ENCODE assay signal across 19 cellular contexts in the genomic region with DNA sequence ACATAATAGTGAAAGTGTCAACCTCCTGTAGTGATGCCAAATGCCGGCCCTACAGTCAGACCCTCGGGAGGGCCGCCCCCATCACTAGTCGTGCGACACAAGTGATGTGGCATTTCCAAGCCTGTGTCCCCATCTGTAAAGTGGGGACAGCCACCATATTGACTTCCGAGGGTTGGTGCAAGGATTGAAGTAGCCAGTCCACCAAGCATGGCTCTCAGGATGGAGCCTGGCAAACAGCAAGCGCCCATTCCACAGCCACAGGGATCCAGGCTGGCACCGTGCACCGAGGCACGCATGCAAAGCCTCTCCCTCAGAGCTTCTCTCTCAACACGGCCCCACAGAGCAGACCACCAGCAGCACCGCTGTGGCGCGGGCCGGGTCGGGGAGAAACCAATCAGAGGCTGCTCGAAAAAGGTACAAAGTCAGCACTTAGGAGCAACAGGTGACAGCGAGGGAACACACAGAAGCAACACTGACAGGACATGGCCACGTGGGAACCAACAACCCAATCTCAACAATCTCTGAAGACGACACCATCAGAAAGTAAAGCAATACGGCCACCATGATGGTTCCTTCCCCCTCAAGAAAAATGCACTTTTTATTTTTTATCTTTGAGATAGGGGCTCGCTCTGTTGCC.
"Had no signal": no experiment of that assay in that cellular context is flagged by ENCODE, and none has a peak within 500 bp of the region (broad histone marks: within the 10 kb centered on the region; RNA-seq: fewer than 3 reads in every experiment).

No MANE protein-coding gene starts in this region.

- H3K27me3 Mint-ChIP-seq: activated CD4-positive, alpha-beta memory T cell treated with anti-CD3 and anti-CD28 coated beads for 36 hours; activated naive CD8-positive, alpha-beta T cell treated with anti-CD3 and anti-CD28 coated beads for 36 hours had no signal

- H3K9me3 Mint-ChIP-seq: activated CD4-positive, alpha-beta memory T cell treated with anti-CD3 and anti-CD28 coated beads for 36 hours; activated naive CD8-positive, alpha-beta T cell treated with anti-CD3 and anti-CD28 coated beads for 36 hours; endodermal cell; mesothelial cell of epicardium; nephron had no signal

- DNase-seq: activated CD4-positive, alpha-beta memory T cell treated with anti-CD3 and anti-CD28 coated beads for 36 hours; activated CD4-positive, alpha-beta T cell treated with anti-CD3 and anti-CD28 coated beads for 48 hours; activated naive CD4-positive, alpha-beta T cell treated with Interleukin-2 at 50 U/mL for 16 hours; activated naive CD8-positive, alpha-beta T cell treated with anti-CD3 and anti-CD28 coated beads for 36 hours; activated T-cell treated with anti-CD3 and anti-CD28 coated beads, Interleukin-2, amount 50 U/mL, for 48 hours; cortex of kidney; endodermal cell; esophagus squamous epithelium; left lung; occipital lobe; spleen; stimulated activated CD4-positive, alpha-beta T cell treated with anti-CD3 and anti-CD28 coated beads, Interleukin-4, amount 100 ng/mL, for 1 hour; stimulated activated naive CD4-positive, alpha-beta T cell; testis; upper lobe of right lung had no signal

- H3K36me3 ChIP-seq: breast epithelium, upper lobe of right lung had no signal

- H3K27me3 ChIP-seq: breast epithelium, esophagus squamous epithelium, gastroesophageal sphincter, left lung, spleen, testis, upper lobe of right lung had no signal

- H3K27ac ChIP-seq: testis had no signal

- H3K9me3 ChIP-seq: breast epithelium, esophagus squamous epithelium, gastroesophageal sphincter, left lung, spleen, testis, upper lobe of right lung had no signal

- H3K4me3 Mint-ChIP-seq: activated CD4-positive, alpha-beta memory T cell treated with anti-CD3 and anti-CD28 coated beads for 36 hours; activated naive CD8-positive, alpha-beta T cell treated with anti-CD3 and anti-CD28 coated beads for 36 hours; endodermal cell; mesothelial cell of epicardium; nephron had no signal

- H3K4me3 ChIP-seq: esophagus squamous epithelium, gastroesophageal sphincter, left lung, spleen, testis, upper lobe of right lung had no signal

- ATAC-seq: gastroesophageal sphincter had no signal

- H3K27ac Mint-ChIP-seq: activated CD4-positive, alpha-beta memory T cell treated with anti-CD3 and anti-CD28 coated beads for 36 hours; activated naive CD8-positive, alpha-beta T cell treated with anti-CD3 and anti-CD28 coated beads for 36 hours had no signal
